1 cellular context compared by ENCODE assay signal in genomic region chr13:114311908-114312307, GRCh38.
TF ChIP-seq lines count a peak whose summit lies in the region.

No MANE protein-coding gene starts in this region.

TF ChIP-seq in SK-N-SH, 30 proteins besides CTCF, POLR2A, EP300 and RAD21 (continued from another document):
- TF ChIP-seq, protein P1, sequence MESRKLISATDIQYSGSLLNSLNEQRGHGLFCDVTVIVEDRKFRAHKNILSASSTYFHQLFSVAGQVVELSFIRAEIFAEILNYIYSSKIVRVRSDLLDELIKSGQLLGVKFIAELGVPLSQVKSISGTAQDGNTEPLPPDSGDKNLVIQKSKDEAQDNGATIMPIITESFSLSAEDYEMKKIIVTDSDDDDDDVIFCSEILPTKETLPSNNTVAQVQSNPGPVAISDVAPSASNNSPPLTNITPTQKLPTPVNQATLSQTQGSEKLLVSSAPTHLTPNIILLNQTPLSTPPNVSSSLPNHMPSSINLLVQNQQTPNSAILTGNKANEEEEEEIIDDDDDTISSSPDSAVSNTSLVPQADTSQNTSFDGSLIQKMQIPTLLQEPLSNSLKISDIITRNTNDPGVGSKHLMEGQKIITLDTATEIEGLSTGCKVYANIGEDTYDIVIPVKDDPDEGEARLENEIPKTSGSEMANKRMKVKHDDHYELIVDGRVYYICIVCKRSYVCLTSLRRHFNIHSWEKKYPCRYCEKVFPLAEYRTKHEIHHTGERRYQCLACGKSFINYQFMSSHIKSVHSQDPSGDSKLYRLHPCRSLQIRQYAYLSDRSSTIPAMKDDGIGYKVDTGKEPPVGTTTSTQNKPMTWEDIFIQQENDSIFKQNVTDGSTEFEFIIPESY (IDR thresholded peaks at IDR 0.05; ENCODE audit: borderline replicate concordance, low read depth) = no peak
- no peak for TF ChIP-seq ELF1 (IDR thresholded peaks at IDR 0.05)
- TF ChIP-seq TEAD4 (IDR thresholded peaks at IDR 0.05; ENCODE audit: borderline replicate concordance, insufficient read depth) = no peak
